Comparison of ENCODE assay signal across 21 cellular contexts in genomic region chr4:68724922-68725321, GRCh38. TPM values are rescaled to one million over a fixed set of nuclear protein-coding genes. Genes with fewer than 3 reads are reported as not detected.
DNase-seq lines count a peak whose midpoint lies in the region; ATAC-seq, FAIRE-seq and TF ChIP-seq lines count a peak whose summit lies in the region.
"Had no signal": no experiment of that assay in that cellular context is flagged by ENCODE, and none has a peak within 500 bp of the region (broad histone marks: within the 10 kb centered on the region; RNA-seq: fewer than 3 reads in every experiment).

No MANE protein-coding gene starts in this region.

- H3K27ac ChIP-seq in osteoblast (ENCODE audit: low read depth, low read length), result no peak overlapping the region
- H3K27ac ChIP-seq in pancreas, result no peak overlapping the region
- H3K27ac ChIP-seq: 22Rv1; BLaER1 treated with 17β-estradiol and CSF1 and Interleukin-3, amounts not matched to agents 10 nM and 100 nM had no signal

- intact Hi-C loops in left colon (cut with DNase I, micrococcal nuclease), result no loop called here
- intact Hi-C loops in pancreas (cut with DNase I), result no loop called here

- H3K4me1 ChIP-seq in osteoblast (ENCODE audit: insufficient read depth, low read length) (no peaks in the 10 kb centered on the region), pancreas (peaks cover 0 to 3% (median 2%) of the 10 kb centered on the region in 3 donors)
- H3K4me1 ChIP-seq: BLaER1 treated with 17β-estradiol and CSF1 and Interleukin-3, amounts not matched to agents 10 nM and 100 nM had no signal

- no peaks in the 10 kb centered on the region for H3K4me1 Mint-ChIP-seq in osteocyte (ENCODE audit: unreplicated experiment)
- H3K4me1 Mint-ChIP-seq: CD4-positive, CD25-positive, alpha-beta regulatory T cell had no signal

- no peak overlapping the region for H3K4me3 Mint-ChIP-seq in osteocyte (ENCODE audit: unreplicated experiment)
- H3K4me3 Mint-ChIP-seq: CD4-positive, CD25-positive, alpha-beta regulatory T cell had no signal

- H3K36me3 ChIP-seq in osteoblast (ENCODE audit: insufficient read depth, low read length) (no peaks in the 10 kb centered on the region), pancreas (no peaks in the 10 kb centered on the region)
- H3K36me3 ChIP-seq: BLaER1 treated with 17β-estradiol and CSF1 and Interleukin-3, amounts not matched to agents 10 nM and 100 nM had no signal

- H3K9me3 ChIP-seq in osteoblast (ENCODE audit: low read depth, low read length) (no peaks in the 10 kb centered on the region), pancreas (no peaks in the 10 kb centered on the region)

- FAIRE-seq in urothelium cell line (lab: Jason Lieb, UNC) (peak; percentile 20), pancreas (lab: Jason Lieb, UNC) (no peak)
- FAIRE-seq: GM12878, GM18507, GM19239, H54, HepG2, HTR-8/SVneo had no signal

- no peak overlapping the region for H3K4me3 ChIP-seq in osteoblast (ENCODE audit: insufficient read depth, low read length)
- H3K4me3 ChIP-seq in pancreas, result no peak overlapping the region
- H3K4me3 ChIP-seq: BLaER1 treated with 17β-estradiol and CSF1 and Interleukin-3, amounts not matched to agents 10 nM and 100 nM; GM12878 had no signal

- H3K27me3 ChIP-seq in osteoblast (ENCODE audit: insufficient read depth, low read length) (no peaks in the 10 kb centered on the region), pancreas (no peaks in the 10 kb centered on the region)
- H3K27me3 ChIP-seq: BLaER1 treated with 17β-estradiol and CSF1 and Interleukin-3, amounts not matched to agents 10 nM and 100 nM had no signal

- H3K27ac Mint-ChIP-seq in osteocyte (ENCODE audit: unreplicated experiment), result no peak overlapping the region
- H3K27ac Mint-ChIP-seq: CD4-positive, CD25-positive, alpha-beta regulatory T cell had no signal

- WGBS in pancreas, 2 donors, result 95% methylated on average over 12 of the region's 12 CpGs

- no peaks in the 10 kb centered on the region for H3K27me3 Mint-ChIP-seq in osteocyte (ENCODE audit: unreplicated experiment)
- H3K27me3 Mint-ChIP-seq: CD4-positive, CD25-positive, alpha-beta regulatory T cell had no signal

- no peaks in the 10 kb centered on the region for H4K20me1 ChIP-seq in osteoblast (ENCODE audit: insufficient read depth, low read length)
- H4K20me1 ChIP-seq: BLaER1 treated with 17β-estradiol and CSF1 and Interleukin-3, amounts not matched to agents 10 nM and 100 nM had no signal

- H3K79me2 ChIP-seq in osteoblast (ENCODE audit: insufficient read depth, low read length), result no peaks in the 10 kb centered on the region

- no peak for TF ChIP-seq CTCF in osteoblast (IDR thresholded peaks at IDR 0.05; ENCODE audit: extremely low read depth, low read depth, low read length)
- TF ChIP-seq CTCF in osteocyte (IDR thresholded peaks at IDR 0.05), result no peak
- TF ChIP-seq CTCF in pancreas (IDR thresholded peaks at IDR 0.05), result no peak

- no peak overlapping the region for H2AFZ ChIP-seq in osteoblast (ENCODE audit: low read length)

- ATAC-seq in left colon (peak; percentile 7), pancreas (no peak)
- ATAC-seq: GM12878, HCT116, HepG2 had no signal

- H3K9me3 Mint-ChIP-seq in osteocyte (ENCODE audit: unreplicated experiment), result peaks cover 4% of the 10 kb centered on the region

- DNase-seq in DMS53 (lab: John Stamatoyannopoulos, UW), result peak; percentile 5
- DNase-seq in DMS53 treated with DMSO at 0.1 percent for 48 hours (lab: John Stamatoyannopoulos, UW; ENCODE audit: unreplicated experiment), result no peak
- DNase-seq in left colon, result no peak
- DNase-seq in osteoblast (ENCODE audit: insufficient read length, low spot score, missing footprints), result peak; percentile 5
- DNase-seq in urothelium cell line (ENCODE audit: low spot score), result no peak
- DNase-seq in osteocyte (ENCODE audit: extremely low spot score, unreplicated experiment), result no peak
- DNase-seq in cerebellar cortex (ENCODE audit: low spot score), result no peak
- DNase-seq in pancreas, result no peak
- DNase-seq: CD4-positive, CD25-positive, alpha-beta regulatory T cell; DMS79 had no signal

- no peaks in the 10 kb centered on the region for H3K36me3 Mint-ChIP-seq in osteocyte (ENCODE audit: unreplicated experiment)
- H3K36me3 Mint-ChIP-seq: CD4-positive, CD25-positive, alpha-beta regulatory T cell had no signal

- no peak overlapping the region for H3K4me2 ChIP-seq in osteoblast (ENCODE audit: insufficient read depth, low read length)
- H3K4me2 ChIP-seq: BLaER1 treated with 17β-estradiol and CSF1 and Interleukin-3, amounts not matched to agents 10 nM and 100 nM had no signal

RNA-seq across cellular contexts. Expression of gene UGT2B15, which starts 54.5 kb away (rescaled TPM):
- 10 to 100 TPM; 42.9 to 85.7 TPM for total RNA-seq in left colon
- total RNA-seq in osteoblast, result not detected in 2 replicates
- not detected in 2 replicates for total RNA-seq in osteocyte
- 10 to 100 TPM in 4 of 6 donors, 1 to 10 TPM in 2; 6.0 to 55.5 (median 18.6) TPM for total RNA-seq in pancreas
- polyA plus RNA-seq in pancreas, result 10 to 100 TPM in 1 of 2 donors, 1 to 10 TPM in 1; 4.1 to 40.6 TPM
- total RNA-seq: A673; CD4-positive, CD25-positive, alpha-beta regulatory T cell; G401; GM12878 had no signal
- polyA plus RNA-seq: CD4-positive, CD25-positive, alpha-beta regulatory T cell; GM12878 had no signal

Comparison
In these comparisons a context has a peak if more than half of its experiments do, and no peak if none do; other contexts are left out.
1. DNase-seq: peak in DMS53 (single experiment) and osteoblast (single experiment); none in DMS53 treated with DMSO at 0.1 percent for 48 hours (single experiment), left colon (0 of 2), urothelium cell line (single experiment), osteocyte (single experiment), cerebellar cortex (single experiment) and pancreas (0 of 6).